Comparison of ENCODE assay signal across 16 cellular contexts in genomic region chr2:216328347-216328746, GRCh38. TPM values are rescaled to one million over a fixed set of nuclear protein-coding genes. Genes with fewer than 3 reads are reported as not detected.
DNase-seq lines count a peak whose midpoint lies in the region; ATAC-seq and TF ChIP-seq lines count a peak whose summit lies in the region.
"Had no signal": no experiment of that assay in that cellular context is flagged by ENCODE, and none has a peak within 500 bp of the region (broad histone marks: within the 10 kb centered on the region; RNA-seq: fewer than 3 reads in every experiment).

No MANE protein-coding gene starts in this region.

- H3K4me1 ChIP-seq in CD8-positive, alpha-beta memory T cell (ENCODE audit: insufficient read depth, low read length) = no peaks in the 10 kb centered on the region
- H3K4me1 ChIP-seq: BLaER1 treated with 17β-estradiol and CSF1 and Interleukin-3, amounts not matched to agents 10 nM and 100 nM; vagina had no signal

- in situ Hi-C loops in SK-MEL-5 (cut with HindIII; ENCODE audit: low pct_unique_long_range_greater_than_20kb, low sequenced_read_pairs) = no loop called here

- H3K36me3 ChIP-seq in CD8-positive, alpha-beta memory T cell (ENCODE audit: insufficient read depth, low read length) = no peaks in the 10 kb centered on the region
- H3K36me3 ChIP-seq: BLaER1 treated with 17β-estradiol and CSF1 and Interleukin-3, amounts not matched to agents 10 nM and 100 nM; vagina had no signal

- ATAC-seq in natural killer cell = peak in 2 of 3 donors; percentile 49 to 50
- no peak for ATAC-seq in natural killer cell treated with Interleukin-12 subunit alpha and Interleukin-12 subunit beta and Interleukin-15 and Interleukin-18, amount 100 ng/mL, for 72 hours

- no peak overlapping the region for H3K4me3 Mint-ChIP-seq in natural killer cell
- no peak overlapping the region for H3K4me3 Mint-ChIP-seq in natural killer cell treated with Interleukin-12 subunit alpha and Interleukin-12 subunit beta and Interleukin-15 and Interleukin-18, amount 100 ng/mL, for 72 hours
- H3K4me3 Mint-ChIP-seq in CD8-positive, alpha-beta memory T cell = no peak overlapping the region

- POLR2A ChIA-PET in CD8-positive, alpha-beta memory T cell (lab: Charles Lee) = no interaction called here

- no peaks in the 10 kb centered on the region for H3K9me3 Mint-ChIP-seq in natural killer cell
- H3K9me3 Mint-ChIP-seq in natural killer cell treated with Interleukin-12 subunit alpha and Interleukin-12 subunit beta and Interleukin-15 and Interleukin-18, amount 100 ng/mL, for 72 hours = no peaks in the 10 kb centered on the region
- peaks cover 0 to 2% (median 0%) of the 10 kb centered on the region in 5 donors for H3K9me3 Mint-ChIP-seq in CD8-positive, alpha-beta memory T cell

- no peak overlapping the region for H3K4me3 ChIP-seq in epithelial cell of esophagus (ENCODE audit: low read length)
- H3K4me3 ChIP-seq in CD8-positive, alpha-beta memory T cell (ENCODE audit: low read length) = no peak overlapping the region
- H3K4me3 ChIP-seq: BLaER1 treated with 17β-estradiol and CSF1 and Interleukin-3, amounts not matched to agents 10 nM and 100 nM; coronary artery; vagina had no signal

- H3K36me3 Mint-ChIP-seq in natural killer cell = no peaks in the 10 kb centered on the region
- H3K36me3 Mint-ChIP-seq in natural killer cell treated with Interleukin-12 subunit alpha and Interleukin-12 subunit beta and Interleukin-15 and Interleukin-18, amount 100 ng/mL, for 72 hours = no peaks in the 10 kb centered on the region
- no peaks in the 10 kb centered on the region for H3K36me3 Mint-ChIP-seq in CD8-positive, alpha-beta memory T cell

- peaks cover 0 to 5% of the 10 kb centered on the region in 2 donors for H3K4me1 Mint-ChIP-seq in natural killer cell
- H3K4me1 Mint-ChIP-seq in natural killer cell treated with Interleukin-12 subunit alpha and Interleukin-12 subunit beta and Interleukin-15 and Interleukin-18, amount 100 ng/mL, for 72 hours (ENCODE audit: low read depth in 2 of 2) = peaks cover 0 to 3% of the 10 kb centered on the region in 2 donors
- peaks cover 0 to 2% (median 0%) of the 10 kb centered on the region in 3 donors for H3K4me1 Mint-ChIP-seq in CD8-positive, alpha-beta memory T cell

- H3K27ac ChIP-seq in CD8-positive, alpha-beta memory T cell (ENCODE audit: low read depth, low read length) = no peak overlapping the region
- H3K27ac ChIP-seq: BLaER1 treated with 17β-estradiol and CSF1 and Interleukin-3, amounts not matched to agents 10 nM and 100 nM; coronary artery; HL-60; vagina had no signal

- intact Hi-C loops in natural killer cell (cut with micrococcal nuclease) = loop anchor here (1.0 kb wide), 1 partner anchor 76 kb away; no protein-coding TSS in a partner anchor

- H3K27me3 Mint-ChIP-seq in natural killer cell (ENCODE audit: low read depth in 2 of 2) = peaks cover 3 to 8% of the 10 kb centered on the region in 2 donors
- peaks cover 0 to 6% of the 10 kb centered on the region in 2 donors for H3K27me3 Mint-ChIP-seq in natural killer cell treated with Interleukin-12 subunit alpha and Interleukin-12 subunit beta and Interleukin-15 and Interleukin-18, amount 100 ng/mL, for 72 hours
- no peaks in the 10 kb centered on the region for H3K27me3 Mint-ChIP-seq in CD8-positive, alpha-beta memory T cell

- no peak overlapping the region for H3K27ac Mint-ChIP-seq in natural killer cell
- H3K27ac Mint-ChIP-seq in natural killer cell treated with Interleukin-12 subunit alpha and Interleukin-12 subunit beta and Interleukin-15 and Interleukin-18, amount 100 ng/mL, for 72 hours = no peak overlapping the region
- H3K27ac Mint-ChIP-seq in CD8-positive, alpha-beta memory T cell = no peak overlapping the region

- DNase-seq in natural killer cell (no peak), SK-MEL-5 (ENCODE audit: low read depth, low spot score) (peak; percentile 39), epithelial cell of esophagus (ENCODE audit: low read depth) (peak; percentile 45), LoVo (ENCODE audit: low spot score) (no peak), A172 (ENCODE audit: low spot score) (no peak)
- no peak for DNase-seq in natural killer cell treated with Interleukin-12 subunit alpha and Interleukin-12 subunit beta and Interleukin-15 and Interleukin-18, amount 100 ng/mL, for 72 hours (ENCODE audit: low spot score)
- DNase-seq in CD8-positive, alpha-beta memory T cell = no peak
- no peak for DNase-seq in activated CD8-positive, alpha-beta memory T cell treated with anti-CD3 and anti-CD28 coated beads, Interleukin-2, amount 50 U/mL, for 4 hours
- DNase-seq: activated CD4-positive, alpha-beta T cell treated with anti-CD3 and anti-CD28 coated beads, Interleukin-2, amount 50 U/mL, for 1 hour; GF-D8; NCI-H526; stimulated activated CD8-positive, alpha-beta memory T cell treated with anti-CD3 and anti-CD28 coated beads, Interleukin-4, amount 100 ng/mL, for 48 hours had no signal

- no peaks in the 10 kb centered on the region for H3K9me3 ChIP-seq in CD8-positive, alpha-beta memory T cell (ENCODE audit: low read length)
- H3K9me3 ChIP-seq: vagina had no signal

- H3K27me3 ChIP-seq in CD8-positive, alpha-beta memory T cell (ENCODE audit: insufficient read depth, low read length, poor library complexity, severe bottlenecking) = no peaks in the 10 kb centered on the region
- H3K27me3 ChIP-seq: BLaER1 treated with 17β-estradiol and CSF1 and Interleukin-3, amounts not matched to agents 10 nM and 100 nM; vagina had no signal

- TF ChIP-seq CTCF in natural killer cell (IDR thresholded peaks at IDR 0.05) = no peak
- peak; percentile 43 for TF ChIP-seq CTCF in epithelial cell of esophagus (IDR thresholded peaks at IDR 0.05; ENCODE audit: insufficient read depth, low read depth, low read length, missing control alignments)

- CTCF ChIA-PET in CD8-positive, alpha-beta memory T cell (lab: Charles Lee) = interaction anchor here (0.9 to 1.7 kb wide), 4 partner anchors 68 to 76 kb away, joined by 3 to 5 read pairs (median 3); no protein-coding TSS in a partner anchor

RNA-seq across cellular contexts. Expression of gene MARCHF4, which starts 43.9 kb away (rescaled TPM):
- not detected for total RNA-seq in natural killer cell
- not detected for total RNA-seq in natural killer cell treated with Interleukin-12 subunit alpha and Interleukin-12 subunit beta and Interleukin-15 and Interleukin-18, amount 100 ng/mL, for 72 hours
- total RNA-seq in SK-MEL-5 (2014; rRNA removed; shearing (Covaris generic)) = not detected in 2 replicates
- polyA plus RNA-seq in SK-MEL-5 (2015; cell fraction: cytosol; rRNA removed) = 0.02 and 0.08 TPM in 2 replicates
- not detected in 2 replicates for polyA plus RNA-seq in SK-MEL-5 (2015; cell fraction: nucleus; rRNA removed)
- total RNA-seq in A172 (2014; rRNA removed; shearing (Covaris generic)) = 6.4 and 6.9 TPM in 2 replicates
- total RNA-seq in CD8-positive, alpha-beta memory T cell = not detected
- not detected for polyA plus RNA-seq in CD8-positive, alpha-beta memory T cell
- total RNA-seq: vagina had no signal

Comparison
In these comparisons a context has a peak if more than half of its experiments do, and no peak if none do; other contexts are left out.
1. ATAC-seq: peak in natural killer cell (2 of 3); none in natural killer cell treated with Interleukin-12 subunit alpha and Interleukin-12 subunit beta and Interleukin-15 and Interleukin-18, amount 100 ng/mL, for 72 hours (0 of 2).
2. DNase-seq: peak in SK-MEL-5 (single experiment) and epithelial cell of esophagus (single experiment); none in natural killer cell (single experiment), natural killer cell treated with Interleukin-12 subunit alpha and Interleukin-12 subunit beta and Interleukin-15 and Interleukin-18, amount 100 ng/mL, for 72 hours (single experiment), LoVo (single experiment), A172 (single experiment), CD8-positive, alpha-beta memory T cell (0 of 5) and activated CD8-positive, alpha-beta memory T cell treated with anti-CD3 and anti-CD28 coated beads, Interleukin-2, amount 50 U/mL, for 4 hours (single experiment).